ENCODE assay signal across 23 cellular contexts in the genomic region with DNA sequence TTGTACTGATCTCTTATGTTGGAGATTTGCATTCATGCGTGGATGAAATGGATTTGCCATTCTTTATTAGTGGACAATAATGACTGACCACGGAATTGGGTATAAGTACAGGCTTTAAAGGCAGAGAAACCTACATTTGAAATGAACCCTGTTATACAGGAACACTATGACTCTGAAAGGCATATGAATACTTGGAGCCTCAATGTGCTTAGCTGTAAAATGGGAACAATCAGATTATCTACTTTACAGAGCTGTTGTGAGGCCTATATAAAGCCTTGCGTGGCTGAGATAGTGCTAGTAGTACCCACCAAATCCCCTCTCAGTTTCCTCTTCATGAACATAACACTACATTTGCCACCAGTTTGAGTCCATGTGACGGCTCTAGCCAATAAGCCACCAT. TPM values are rescaled to one million over a fixed set of nuclear protein-coding genes. Genes with fewer than 3 reads are reported as not detected.
DNase-seq lines count a peak whose midpoint lies in the region; ATAC-seq, FAIRE-seq and TF ChIP-seq lines count a peak whose summit lies in the region.
"Had no signal": no experiment of that assay in that cellular context is flagged by ENCODE, and none has a peak within 500 bp of the region (broad histone marks: within the 10 kb centered on the region; RNA-seq: fewer than 3 reads in every experiment).

No MANE protein-coding gene starts in this region.

- H3K27me3 ChIP-seq in GM12878 (replicated peaks in 1 of 2; ENCODE audit: control insufficient read depth in 2 of 2, insufficient read depth in 2 of 2, low read length in 1 of 2) (no peaks in the 10 kb centered on the region), suprapubic skin (no peaks in the 10 kb centered on the region), PC-9 (ENCODE audit: insufficient read depth, low read depth) (no peaks in the 10 kb centered on the region)

- no TSS peak for BruUV-seq in GM12878 (replicated peaks; lab: Mats Ljungman, UMichigan)
- BruUV-seq in PC-9 (replicated peaks; lab: Mats Ljungman, UMichigan), result no TSS peak

- no peak overlapping the region for H3K4me3 ChIP-seq in GM12878
- no peak overlapping the region for H3K4me3 ChIP-seq in suprapubic skin
- no peak overlapping the region for H3K4me3 ChIP-seq in PC-9

- H3K4me1 Mint-ChIP-seq in IgD-negative memory B cell (peaks cover 17 to 20% (median 18%) of the 10 kb centered on the region in 3 donors), memory B cell (peaks cover 22% of the 10 kb centered on the region)

- H3K4me2 ChIP-seq in GM12878 (ENCODE audit: control insufficient read depth, insufficient read depth) (no peak overlapping the region), PC-9 (no peak overlapping the region)

- H3K4me3 Mint-ChIP-seq in IgD-negative memory B cell (peak overlapping the region in 1 of 4 donors; percentile 56), memory B cell (no peak overlapping the region)
- H3K4me3 Mint-ChIP-seq: activated CD4-positive, alpha-beta memory T cell treated with anti-CD3 and anti-CD28 coated beads, Interleukin-2, amount 10 ng/mL, durations not matched to agents 7 days and 5 days; activated naive CD8-positive, alpha-beta T cell treated with anti-CD3 and anti-CD28 coated beads, Interleukin-2, amount 10 ng/mL, durations not matched to agents 7 days and 5 days; activated T-cell treated with anti-CD3 and anti-CD28 coated beads, Interleukin-2, amount 50 U/mL, for 72 hours; T-cell had no signal

- H3K4me1 ChIP-seq in GM12878 (ENCODE audit: control insufficient read depth, insufficient read depth, low read length), result peaks cover 35% of the 10 kb centered on the region
- peaks cover 78% of the 10 kb centered on the region for H3K4me1 ChIP-seq in suprapubic skin
- H3K4me1 ChIP-seq in PC-9 (replicated peaks; ENCODE audit: insufficient read depth), result 0 out of 2 replicates have a peak, but pooled peaks cover 5% of the 10 kb centered on the region

- no peaks in the 10 kb centered on the region for H4K20me1 ChIP-seq in GM12878 (ENCODE audit: control insufficient read depth, insufficient read depth)
- H4K20me1 ChIP-seq in PC-9 (ENCODE audit: insufficient read depth), result no peaks in the 10 kb centered on the region

- no peak for TF ChIP-seq POLR2A in GM12878 (IDR thresholded peaks at IDR 0.05; ENCODE audit: low read depth, low read length)
- TF ChIP-seq POLR2A in suprapubic skin (IDR thresholded peaks at IDR 0.05), result no peak

- TF ChIP-seq CTCF in GM12878 (IDR thresholded peaks at IDR 0.05 in 2 of 3, conservative IDR thresholded peaks at IDR 0.05 in 1 of 3; ENCODE audit: control insufficient read depth in 2 of 3, extremely low read depth in 1 of 3, insufficient read depth in 1 of 3, low read depth in 3 of 3, low read length in 3 of 3) (no peak), suprapubic skin (IDR thresholded peaks at IDR 0.05) (no peak), PC-9 (conservative IDR thresholded peaks at IDR 0.05) (no peak)

- FAIRE-seq in GM12878 (lab: Jason Lieb, UNC), result no peak
- FAIRE-seq: small intestine, urothelium cell line had no signal

- H3K79me2 ChIP-seq in GM12878 (ENCODE audit: control insufficient read depth, insufficient read depth, low read length), result no peaks in the 10 kb centered on the region
- H3K79me2 ChIP-seq in PC-9 (ENCODE audit: low read depth), result no peaks in the 10 kb centered on the region

- SMC1A ChIA-PET in GM12878 (lab: Charles Lee; ENCODE audit: uncharacterized antibody, unreplicated experiment), result interaction anchor here (0.6 to 1.7 kb wide), 7 partner anchors 8 to 329 kb away, joined by 3 to 16 read pairs (median 3); no protein-coding TSS in a partner anchor

- H3K27ac ChIP-seq in GM12878 (ENCODE audit: control insufficient read depth, insufficient read depth) (peak overlapping the region; percentile 79; the same call in 1 of the 2 replicates), suprapubic skin (peak overlapping the region; percentile 60), PC-9 (no peak overlapping the region)
- H3K27ac ChIP-seq: VCaP had no signal

- CTCF ChIA-PET in GM12878 (lab: Yijun Ruan, JAX), result interaction anchor here (1.0 to 1.7 kb wide), 2 partner anchors 9 to 13 kb away, joined by 4 to 10 read pairs; no protein-coding TSS in a partner anchor
- CTCF ChIA-PET in PC-9 (lab: Charles Lee), result no interaction called here

- peaks cover 7% of the 10 kb centered on the region; the same call in 1 of the 2 replicates for H3F3A ChIP-seq in PC-9 (ENCODE audit: insufficient read depth, low read depth)

- RAD21 ChIA-PET in GM12878 (lab: Charles Lee; ENCODE audit: unreplicated experiment), result interaction anchor here (0.8 to 1.9 kb wide), 3 partner anchors 10 to 40 kb away, joined by 3 to 19 read pairs (median 4); partner anchors contain the start of gene ZFP62

- no peak for TF ChIP-seq RAD21 in GM12878 (IDR thresholded peaks at IDR 0.05; ENCODE audit: insufficient read depth, low read depth, low read length)

- TF ChIP-seq EP300 in GM12878 (IDR thresholded peaks at IDR 0.05; ENCODE audit: borderline replicate concordance in 1 of 2, control insufficient read depth in 1 of 2, low read depth in 2 of 2, low read length in 2 of 2), result no peak
- no peak for TF ChIP-seq EP300 in suprapubic skin (IDR thresholded peaks at IDR 0.05)

- no peaks in the 10 kb centered on the region for H3K36me3 ChIP-seq in GM12878 (ENCODE audit: control insufficient read depth in 2 of 2, insufficient read depth in 2 of 2, low read length in 1 of 2)
- H3K36me3 ChIP-seq in suprapubic skin, result no peaks in the 10 kb centered on the region
- no peaks in the 10 kb centered on the region for H3K36me3 ChIP-seq in PC-9 (ENCODE audit: low read depth)

- H3K9me3 Mint-ChIP-seq in IgD-negative memory B cell, result no peaks in the 10 kb centered on the region
- no peaks in the 10 kb centered on the region for H3K9me3 Mint-ChIP-seq in memory B cell
- H3K9me3 Mint-ChIP-seq: activated CD4-positive, alpha-beta memory T cell treated with anti-CD3 and anti-CD28 coated beads, Interleukin-2, amount 10 ng/mL, durations not matched to agents 7 days and 5 days; activated naive CD8-positive, alpha-beta T cell treated with anti-CD3 and anti-CD28 coated beads, Interleukin-2, amount 10 ng/mL, durations not matched to agents 7 days and 5 days; activated T-cell treated with anti-CD3 and anti-CD28 coated beads, Interleukin-2, amount 50 U/mL, for 72 hours; T-cell had no signal

- H2AFZ ChIP-seq in GM12878 (ENCODE audit: control insufficient read depth, low read depth, low read length) (no peak overlapping the region), PC-9 (no peak overlapping the region)

- no peaks in the 10 kb centered on the region for H3K27me3 Mint-ChIP-seq in IgD-negative memory B cell
- peaks cover 1% of the 10 kb centered on the region for H3K27me3 Mint-ChIP-seq in memory B cell
- H3K27me3 Mint-ChIP-seq: activated naive CD8-positive, alpha-beta T cell treated with anti-CD3 and anti-CD28 coated beads, Interleukin-2, amount 10 ng/mL, durations not matched to agents 7 days and 5 days; T-cell had no signal

- 62% methylated on average over 4 of the region's 4 CpGs for WGBS in GM12878 (ENCODE audit: insufficient coverage, insufficient replicate concordance, low lambda C conversion rate, missing lambda C conversion rate)
- 89% methylated on average over 4 of the region's 4 CpGs for WGBS in suprapubic skin

- H3K27ac Mint-ChIP-seq in IgD-negative memory B cell (peak overlapping the region in 2 of 3 donors; percentile 67 to 70), memory B cell (peak overlapping the region; percentile 83)
- H3K27ac Mint-ChIP-seq: activated CD4-positive, alpha-beta memory T cell treated with anti-CD3 and anti-CD28 coated beads, Interleukin-2, amount 10 ng/mL, durations not matched to agents 7 days and 5 days; activated naive CD8-positive, alpha-beta T cell treated with anti-CD3 and anti-CD28 coated beads, Interleukin-2, amount 10 ng/mL, durations not matched to agents 7 days and 5 days; activated T-cell treated with anti-CD3 and anti-CD28 coated beads, Interleukin-2, amount 50 U/mL, for 72 hours; T-cell had no signal

- H3K9me3 ChIP-seq in GM12878 (replicated peaks; ENCODE audit: control insufficient read depth, insufficient read depth, low read length), result no peaks in the 10 kb centered on the region
- no peaks in the 10 kb centered on the region for H3K9me3 ChIP-seq in suprapubic skin
- no peaks in the 10 kb centered on the region for H3K9me3 ChIP-seq in PC-9 (ENCODE audit: insufficient read depth, low read depth)

- ATAC-seq in GM12878 (no peak), memory B cell (ENCODE audit: low read depth) (no peak), HG02642 (IDR thresholded peaks at IDR 0.05; ENCODE audit: poor library complexity, unreplicated experiment) (no peak), HG03378 (IDR thresholded peaks at IDR 0.05; ENCODE audit: unreplicated experiment) (no peak)
- ATAC-seq: activated T-cell treated with anti-CD3 and anti-CD28 coated beads, Interleukin-2, amount 50 U/mL, for 72 hours; HCT116; T-cell had no signal

- no peaks in the 10 kb centered on the region for H3K9me2 ChIP-seq in PC-9 (ENCODE audit: insufficient read depth)

- DNase-seq in GM12878 (ENCODE audit: low read depth, low spot score), result no peak
- no peak for DNase-seq in memory B cell (ENCODE audit: low spot score in 2 of 2)
- DNase-seq in suprapubic skin (ENCODE audit: low spot score in 2 of 2), result no peak
- no peak for DNase-seq in PC-9
- no peak for DNase-seq in stimulated activated CD4-positive, alpha-beta T cell treated with anti-CD3 and anti-CD28 coated beads, Interleukin-4, amount 100 ng/mL, for 4 hours
- DNase-seq: activated CD4-positive, alpha-beta memory T cell treated with anti-CD3 and anti-CD28 coated beads, Interleukin-2, amount 10 ng/mL, durations not matched to agents 7 days and 5 days; activated naive CD8-positive, alpha-beta T cell treated with anti-CD3 and anti-CD28 coated beads, Interleukin-2, amount 10 ng/mL, durations not matched to agents 7 days and 5 days; activated T-cell treated with anti-CD3 and anti-CD28 coated beads, Interleukin-2, amount 50 U/mL, for 72 hours; caudate nucleus; DND-41; KG1; left cardiac atrium; NCI-H1105 treated with DMSO at 0.1 percent for 48 hours; NCI-H2171 treated with DMSO at 0.1 percent for 48 hours; NCI-H82; small intestine; T-cell had no signal

- in situ Hi-C loops in GM12878 (cut with MboI), result loop anchor here (25.0 kb wide), 1 partner anchor 1009 kb away; the partner anchor contains the start of genes MGAT4B and SQSTM1

- H3K9ac ChIP-seq in GM12878 (ENCODE audit: control insufficient read depth, insufficient read depth, low read length), result no peak overlapping the region

- intact Hi-C loops in GM12878 (cut with micrococcal nuclease; ENCODE audit: unreplicated experiment), result no loop called here
- intact Hi-C loops in PC-9 (cut with micrococcal nuclease; ENCODE audit: unreplicated experiment), result no loop called here

- H3K36me3 Mint-ChIP-seq in IgD-negative memory B cell (peaks cover 1% of the 10 kb centered on the region), memory B cell (peaks cover 2% of the 10 kb centered on the region)

- POLR2A ChIA-PET in GM12878 (lab: Charles Lee), result interaction anchor here (0.6 to 1.8 kb wide), 6 partner anchors 9 to 39 kb away, joined by 3 to 30 read pairs (median 4); no protein-coding TSS in a partner anchor
- POLR2A ChIA-PET in PC-9 (lab: Charles Lee; ENCODE audit: unreplicated experiment), result interaction anchor here (0.7 kb wide), 1 partner anchor 724 kb away, joined by 3 read pairs; no protein-coding TSS in a partner anchor

RNA-seq across cellular contexts. Expression of gene MGAT1, which starts 18.9 kb away (rescaled TPM):
- polyA plus RNA-seq in IgD-negative memory B cell (101 TPM), GM12878 (2011; rRNA removed) (74.1 and 88.4 TPM in 2 replicates), GM12878 (2014; fragmentation: Illumina TruSeq; extraction: Trizol) (32.3 and 38.1 TPM in 2 replicates), GM12878 (2014; fragmentation: Nextera tagmentation; extraction: Ambion mirVana) (1 to 10 TPM; 3.1 to 7.7 TPM), GM12878 (2014; rRNA removed) (74.7 and 90.4 TPM in 2 replicates), GM12878 (2016; fragmentation: Nextera tagmentation; extraction: Ambion mirVana) (10 to 100 TPM; 75.2 to 85.9 TPM)
- total RNA-seq in GM12878 (2013; cell fraction: nucleolus; rRNA removed), result 148 and 157 TPM in 2 replicates
- total RNA-seq in GM12878 (2014; rRNA removed) (44.6 and 50.7 TPM in 2 replicates), GM12878 (2014; rRNA removed; fragmentation: Illumina TruSeq; extraction: Trizol) (32.5 and 33.6 TPM in 2 replicates), GM12878 (2021) (76.4 and 82.3 TPM in 2 replicates), suprapubic skin (100 to 1,000 TPM; 122 to 137 (median 125) TPM), PC-9 (2021) (96.6 and 103 TPM in 2 replicates)
- polyA plus RNA-seq in GM12878 (2011; ENCODE audit: low read depth), result 61.9 TPM
- 118 and 136 TPM in 2 replicates for polyA plus RNA-seq in GM12878 (2011; cell fraction: cytosol; rRNA removed)
- 129 and 130 TPM in 2 replicates for polyA plus RNA-seq in GM12878 (2011; cell fraction: nucleus; rRNA removed)
- 109 and 110 TPM in 2 replicates for polyA plus RNA-seq in GM12878 (2012)
- polyA minus RNA-seq in GM12878 (2011; rRNA and poly(A)+ RNA removed), result 74.1 and 128 TPM in 2 replicates
- 60.1 and 60.4 TPM in 2 replicates for polyA minus RNA-seq in GM12878 (2011; cell fraction: cytosol; rRNA and poly(A)+ RNA removed)
- 48.4 and 56.6 TPM in 2 replicates for polyA minus RNA-seq in GM12878 (2011; cell fraction: nucleus; rRNA and poly(A)+ RNA removed)

RNA-seq across cellular contexts. Expression of gene ZFP62, which starts 39.5 kb away (rescaled TPM):
- polyA plus RNA-seq in IgD-negative memory B cell (22.1 TPM), GM12878 (2011; rRNA removed) (39.7 and 69.5 TPM in 2 replicates), GM12878 (2014; fragmentation: Illumina TruSeq; extraction: Trizol) (21.8 and 32.2 TPM in 2 replicates), GM12878 (2014; fragmentation: Nextera tagmentation; extraction: Ambion mirVana) (10 to 100 TPM in 1 of 2 experiments, 1 to 10 TPM in 1; 9.2 to 16.4 TPM), GM12878 (2014; rRNA removed) (14.8 and 17.1 TPM in 2 replicates), GM12878 (2016; fragmentation: Nextera tagmentation; extraction: Ambion mirVana) (10 to 100 TPM; 24.6 to 26.0 TPM)
- total RNA-seq in GM12878 (2013; cell fraction: nucleolus; rRNA removed), result 92.1 and 95.1 TPM in 2 replicates
- total RNA-seq in GM12878 (2014; rRNA removed) (19.6 and 24.0 TPM in 2 replicates), GM12878 (2014; rRNA removed; fragmentation: Illumina TruSeq; extraction: Trizol) (26.8 and 27.4 TPM in 2 replicates), GM12878 (2021) (20.3 and 24.8 TPM in 2 replicates), suprapubic skin (10 to 100 TPM; 35.5 to 41.1 (median 39.1) TPM), PC-9 (2021) (48.6 and 57.3 TPM in 2 replicates)
- polyA plus RNA-seq in GM12878 (2011; ENCODE audit: low read depth), result 8.8 TPM
- polyA plus RNA-seq in GM12878 (2011; cell fraction: cytosol; rRNA removed), result 10.8 and 11.9 TPM in 2 replicates
- polyA plus RNA-seq in GM12878 (2011; cell fraction: nucleus; rRNA removed), result 53.4 and 65.6 TPM in 2 replicates
- polyA plus RNA-seq in GM12878 (2012), result 16.1 and 21.7 TPM in 2 replicates
- polyA minus RNA-seq in GM12878 (2011; rRNA and poly(A)+ RNA removed), result 20.1 and 25.2 TPM in 2 replicates
- polyA minus RNA-seq in GM12878 (2011; cell fraction: cytosol; rRNA and poly(A)+ RNA removed), result 8.0 and 10.0 TPM in 2 replicates
- polyA minus RNA-seq in GM12878 (2011; cell fraction: nucleus; rRNA and poly(A)+ RNA removed), result 17.4 and 22.6 TPM in 2 replicates
